8 cellular contexts compared by ENCODE assay signal in the genomic region with DNA sequence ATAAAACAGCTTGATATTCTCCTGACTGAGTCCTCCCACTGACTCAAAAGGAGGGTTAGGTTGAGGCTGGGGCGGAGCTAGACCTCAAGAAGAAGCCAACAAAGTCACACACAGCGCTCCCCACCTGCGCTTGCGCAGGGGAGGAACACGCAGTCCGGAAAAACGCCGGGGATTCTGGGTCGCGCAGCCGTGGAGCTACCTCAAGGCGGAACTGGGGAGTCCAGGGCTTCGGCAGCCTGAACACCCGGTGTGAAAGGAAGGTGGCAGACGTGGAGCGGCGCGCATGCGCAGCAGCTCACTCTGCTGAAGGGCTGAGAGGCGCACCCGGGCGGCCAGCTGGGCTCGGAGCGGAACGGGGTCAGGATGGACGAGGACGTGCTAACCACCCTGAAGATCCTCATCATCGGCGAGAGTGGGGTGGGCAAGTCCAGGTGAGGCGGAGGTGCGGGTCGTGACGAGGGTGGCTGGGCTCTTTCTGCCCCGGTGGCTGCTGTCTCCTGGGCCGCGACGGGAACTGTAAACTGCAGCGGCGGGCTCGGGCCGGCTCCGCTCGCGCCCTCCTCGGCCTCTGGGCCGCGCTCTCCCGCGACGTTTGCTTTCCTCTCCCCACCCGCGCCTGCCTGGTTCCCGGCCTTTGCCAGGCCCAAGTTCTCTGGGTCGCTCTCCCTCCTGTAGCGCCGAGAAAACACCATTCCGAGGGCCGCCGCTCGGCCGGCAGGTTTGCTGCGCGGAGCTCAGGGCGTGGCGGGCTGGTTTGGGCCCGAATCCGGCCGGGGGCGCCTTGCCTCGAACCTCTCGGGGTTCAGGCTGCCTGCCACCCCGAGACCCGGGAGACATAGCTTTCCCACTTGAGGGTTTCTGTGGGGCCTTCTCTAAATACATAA. TPM values are rescaled to one million over a fixed set of nuclear protein-coding genes. Genes with fewer than 3 reads are reported as not detected.
DNase-seq lines count a peak whose midpoint lies in the region; ATAC-seq, FAIRE-seq and TF ChIP-seq lines count a peak whose summit lies in the region.

A gene (plus strand): TSS at position 298 of the 884 bp plus-strand sequence. CDS start 66 bp downstream, at position 364.

- peak within 1 kb of the TSS; percentile 49 for H3K27ac ChIP-seq in RWPE2 (ENCODE audit: poor library complexity, severe bottlenecking)

- peak; percentile 94 for TF ChIP-seq POLR2A in H54 (IDR thresholded peaks at IDR 0.05; ENCODE audit: low read depth, low read length)

- intact Hi-C loops in activated T-helper 2 cell treated with anti-CD3 and anti-CD28 coated beads, Interferon-gamma antibody, Interleukin-2, Interleukin-4, amounts not matched to agents 10 μg/mL and 5 μg/mL and 100 μg/mL, durations not matched to agents 14 hours and 24 hours and 36 hours (cut with micrococcal nuclease) = loop anchor here (1.0 to 10.0 kb wide), 7 partner anchors 9 to 1069 kb away; a partner anchor contains a TSS

- DNase-seq in EL (peak; percentile 99), H54 (ENCODE audit: insufficient read length, low spot score) (peak; percentile 87), LoVo (ENCODE audit: low spot score) (peak; percentile 97), RWPE2 (ENCODE audit: low spot score) (peak; percentile 97), fibroblast of mammary gland (ENCODE audit: low read depth) (peak; percentile 98)
- DNase-seq in activated T-helper 2 cell treated with anti-CD3 and anti-CD28 coated beads, Interferon-gamma antibody, Interleukin-2, Interleukin-4, amounts not matched to agents 10 μg/mL and 5 μg/mL and 100 μg/mL, durations not matched to agents 14 hours and 24 hours and 36 hours (ENCODE audit: low spot score) = peak; percentile 98
- DNase-seq in naive thymus-derived CD8-positive, alpha-beta T cell = peak; percentile 94 to 100 (median 98)
- peak; percentile 94 to 99 (median 99) for DNase-seq in stimulated activated naive CD4-positive, alpha-beta T cell (lab: John Stamatoyannopoulos, UW)

- no peaks in the 10 kb centered on the region for H3K9me3 Mint-ChIP-seq in activated T-helper 2 cell treated with anti-CD3 and anti-CD28 coated beads, Interferon-gamma antibody, Interleukin-2, Interleukin-4, amounts not matched to agents 10 μg/mL and 5 μg/mL and 100 μg/mL, durations not matched to agents 14 hours and 24 hours and 36 hours
- H3K9me3 Mint-ChIP-seq in naive thymus-derived CD8-positive, alpha-beta T cell = peaks cover 0 to 2% (median 0%) of the 10 kb centered on the region in 9 donors

- FAIRE-seq in H54 (lab: Jason Lieb, UNC) = peak; percentile 95

- H3K27ac Mint-ChIP-seq in activated T-helper 2 cell treated with anti-CD3 and anti-CD28 coated beads, Interferon-gamma antibody, Interleukin-2, Interleukin-4, amounts not matched to agents 10 μg/mL and 5 μg/mL and 100 μg/mL, durations not matched to agents 14 hours and 24 hours and 36 hours = peak within 1 kb of the TSS; percentile 91
- H3K27ac Mint-ChIP-seq in naive thymus-derived CD8-positive, alpha-beta T cell = peak within 1 kb of the TSS; percentile 96 to 100 (median 99)

- H3K36me3 ChIP-seq in RWPE2 (ENCODE audit: low read depth) = peaks cover 27% of the 10 kb centered on the region

- H3K4me1 ChIP-seq in RWPE2 (ENCODE audit: insufficient read depth, poor library complexity, severe bottlenecking) = peaks cover 22% of the 10 kb centered on the region

- H3K4me3 ChIP-seq in RWPE2 (ENCODE audit: severe bottlenecking) (peak within 1 kb of the TSS; percentile 75), fibroblast of mammary gland (ENCODE audit: control insufficient read depth, low read depth, low read length) (peak within 1 kb of the TSS; percentile 90)

- TF ChIP-seq CTCF in RWPE2 (IDR thresholded peaks at IDR 0.05; ENCODE audit: poor library complexity, severe bottlenecking) (peak; percentile 3), fibroblast of mammary gland (conservative IDR thresholded peaks at IDR 0.05; ENCODE audit: control insufficient read depth, insufficient read depth, low read depth, low read length) (no peak)

- POLR2A ChIA-PET in naive thymus-derived CD8-positive, alpha-beta T cell (lab: Charles Lee) = interaction anchor here (0.6 to 2.5 kb wide), 13 partner anchors 9 to 1028 kb away, joined by 3 to 21 read pairs (median 5); a partner anchor contains a TSS

- H3K4me3 Mint-ChIP-seq in activated T-helper 2 cell treated with anti-CD3 and anti-CD28 coated beads, Interferon-gamma antibody, Interleukin-2, Interleukin-4, amounts not matched to agents 10 μg/mL and 5 μg/mL and 100 μg/mL, durations not matched to agents 14 hours and 24 hours and 36 hours (ENCODE audit: low read depth) = peak within 1 kb of the TSS; percentile 93
- peak within 1 kb of the TSS; percentile 96 to 100 (median 99) for H3K4me3 Mint-ChIP-seq in naive thymus-derived CD8-positive, alpha-beta T cell

- H3K9me3 ChIP-seq in RWPE2 (ENCODE audit: severe bottlenecking) = no peaks in the 10 kb centered on the region

- H3K27me3 Mint-ChIP-seq in activated T-helper 2 cell treated with anti-CD3 and anti-CD28 coated beads, Interferon-gamma antibody, Interleukin-2, Interleukin-4, amounts not matched to agents 10 μg/mL and 5 μg/mL and 100 μg/mL, durations not matched to agents 14 hours and 24 hours and 36 hours (ENCODE audit: low read depth) = no peaks in the 10 kb centered on the region
- peaks cover 0 to 3% (median 0%) of the 10 kb centered on the region in 5 donors for H3K27me3 Mint-ChIP-seq in naive thymus-derived CD8-positive, alpha-beta T cell

- H3K27me3 ChIP-seq in RWPE2 (ENCODE audit: insufficient read depth, poor library complexity, severe bottlenecking) = no peaks in the 10 kb centered on the region

- H3K36me3 Mint-ChIP-seq in activated T-helper 2 cell treated with anti-CD3 and anti-CD28 coated beads, Interferon-gamma antibody, Interleukin-2, Interleukin-4, amounts not matched to agents 10 μg/mL and 5 μg/mL and 100 μg/mL, durations not matched to agents 14 hours and 24 hours and 36 hours (ENCODE audit: low read depth) = peaks cover 41% of the 10 kb centered on the region
- peaks cover 0 to 16% (median 2%) of the 10 kb centered on the region in 3 donors for H3K36me3 Mint-ChIP-seq in naive thymus-derived CD8-positive, alpha-beta T cell

- ATAC-seq in RWPE2 (ENCODE audit: low read depth) = peak; percentile 95
- peak; percentile 94 for ATAC-seq in naive thymus-derived CD8-positive, alpha-beta T cell

- H3K4me1 Mint-ChIP-seq in activated T-helper 2 cell treated with anti-CD3 and anti-CD28 coated beads, Interferon-gamma antibody, Interleukin-2, Interleukin-4, amounts not matched to agents 10 μg/mL and 5 μg/mL and 100 μg/mL, durations not matched to agents 14 hours and 24 hours and 36 hours (ENCODE audit: low read depth) = peaks cover 46% of the 10 kb centered on the region
- H3K4me1 Mint-ChIP-seq in naive thymus-derived CD8-positive, alpha-beta T cell = peaks cover 24 to 53% (median 52%) of the 10 kb centered on the region in 4 donors

RNA-seq across cellular contexts. Expression of the gene that starts here (rescaled TPM):
- 55.9 and 56.4 TPM in 2 replicates for total RNA-seq in activated T-helper 2 cell treated with anti-CD3 and anti-CD28 coated beads, Interferon-gamma antibody, Interleukin-2, Interleukin-4, amounts not matched to agents 10 μg/mL and 5 μg/mL and 100 μg/mL, durations not matched to agents 14 hours and 24 hours and 36 hours
- 10 to 100 TPM; 79.8 to 83.2 TPM for total RNA-seq in naive thymus-derived CD8-positive, alpha-beta T cell
- polyA plus RNA-seq in naive thymus-derived CD8-positive, alpha-beta T cell = 10 to 100 TPM; 65.4 to 82.4 (median 76.3) TPM

Comparison
In these comparisons a context has a peak if more than half of its experiments do, and no peak if none do; other contexts are left out.
1. Peak in every context shown above with its lines: DNase-seq, ATAC-seq, H3K4me3 ChIP-seq and H3K27ac ChIP-seq.